27 cellular contexts compared by ENCODE assay signal in the genomic region with DNA sequence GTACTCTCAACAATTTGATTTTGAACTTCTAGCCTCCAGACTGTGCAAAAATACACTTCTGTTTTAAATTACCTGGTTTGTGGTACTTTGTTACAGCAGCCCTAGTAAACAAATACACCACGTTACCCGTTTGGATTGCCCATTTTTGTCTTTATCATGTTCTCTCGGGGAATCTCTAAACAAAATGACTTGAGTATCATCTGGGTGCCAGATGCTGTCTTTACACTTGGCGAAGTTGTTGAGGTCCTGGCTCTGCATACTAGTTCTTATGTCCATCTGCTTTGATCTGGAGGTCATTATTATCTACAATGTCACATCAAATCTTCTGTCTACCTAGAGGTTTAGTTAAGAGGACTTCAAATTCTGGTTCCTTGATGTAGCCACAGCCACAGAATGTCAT.
"Had no signal": no experiment of that assay in that cellular context is flagged by ENCODE, and none has a peak within 500 bp of the region (broad histone marks: within the 10 kb centered on the region; RNA-seq: fewer than 3 reads in every experiment).

No MANE protein-coding gene starts in this region.

- H3K4me1 ChIP-seq: SJCRH30 had no signal

- H2AFZ ChIP-seq: PC-9 had no signal

- H3K4me2 ChIP-seq: PC-9 had no signal

- H3K9me3 Mint-ChIP-seq: activated CD8-positive, alpha-beta T cell treated with anti-CD3 and anti-CD28 coated beads for 36 hours; activated naive CD8-positive, alpha-beta T cell treated with anti-CD3 and anti-CD28 coated beads for 36 hours; activated T-helper 17 cell treated with anti-CD3 and anti-CD28 coated beads, Interleukin-2, amount 50 U/mL, for 72 hours; T-helper 1 cell treated with Interleukin-12 subunit alpha and Interleukin-12 subunit beta and Interleukin-4 antibody, amounts not matched to agents 30 μg/mL and 1 μg/mL, for 36 hours; T-helper 2 cell treated with Interferon-gamma antibody and Interleukin-4, amounts not matched to agents 5 μg/mL and 100 μg/mL, for 36 hours had no signal

- DNase-seq: activated CD4-positive, alpha-beta T cell treated with anti-CD3 and anti-CD28 coated beads, Interleukin-2, amount 10 ng/mL, durations not matched to agents 24 days and 14 days; activated CD4-positive, alpha-beta T cell treated with anti-CD3 and anti-CD28 coated beads, Interleukin-2, amount 50 U/mL, for 4 hours; activated CD8-positive, alpha-beta T cell treated with anti-CD3 and anti-CD28 coated beads for 36 hours; activated effector memory CD4-positive, alpha-beta T cell treated with anti-CD3 and anti-CD28 coated beads, Interleukin-2, amount 50 U/mL, for 16 hours; activated naive CD4-positive, alpha-beta T cell; activated naive CD4-positive, alpha-beta T cell treated with anti-CD3 and anti-CD28 coated beads, Interleukin-2, amount 50 U/mL, for 16 hours; activated naive CD8-positive, alpha-beta T cell treated with anti-CD3 and anti-CD28 coated beads for 36 hours; activated T-cell treated with anti-CD3 and anti-CD28 coated beads, Interleukin-2, amount 50 U/mL, for 1 hour; activated T-cell treated with anti-CD3 and anti-CD28 coated beads, Interleukin-2, amount 50 U/mL, for 72 hours; amniotic stem cell; aorta; brain microvascular endothelial cell; central memory CD4-positive, alpha-beta T cell; NCI-H1048; NCI-H1436 treated with DMSO at 0.1 percent for 48 hours; NCI-H1694 treated with DMSO at 0.1 percent for 48 hours; NCI-H2029; NCI-H345; NCI-H524 treated with DMSO at 0.1 percent for 48 hours; PC-9; Right ventricle myocardium superior; SJCRH30 had no signal

- ATAC-seq: activated CD8-positive, alpha-beta T cell treated with anti-CD3 and anti-CD28 coated beads for 36 hours; activated T-cell treated with anti-CD3 and anti-CD28 coated beads, Interleukin-2, amount 50 U/mL, for 72 hours; activated T-helper 17 cell treated with anti-CD3 and anti-CD28 coated beads, Interleukin-2, amount 50 U/mL, for 72 hours; K562 had no signal

- H3K27ac Mint-ChIP-seq: activated CD4-positive, alpha-beta T cell treated with anti-CD3 and anti-CD28 coated beads, Interleukin-2, amount 10 ng/mL, durations not matched to agents 24 days and 14 days; activated CD8-positive, alpha-beta T cell treated with anti-CD3 and anti-CD28 coated beads for 36 hours; activated naive CD8-positive, alpha-beta T cell treated with anti-CD3 and anti-CD28 coated beads for 36 hours; activated T-cell treated with anti-CD3 and anti-CD28 coated beads, Interleukin-2, amount 50 U/mL, for 72 hours; activated T-helper 17 cell treated with anti-CD3 and anti-CD28 coated beads, Interleukin-2, amount 50 U/mL, for 72 hours; T-helper 1 cell treated with Interleukin-12 subunit alpha and Interleukin-12 subunit beta and Interleukin-4 antibody, amounts not matched to agents 30 μg/mL and 1 μg/mL, for 36 hours; T-helper 2 cell treated with Interferon-gamma antibody and Interleukin-4, amounts not matched to agents 5 μg/mL and 100 μg/mL, for 36 hours had no signal

- H3K9me3 ChIP-seq: SJCRH30 had no signal

- H3K36me3 ChIP-seq: brain microvascular endothelial cell, SJCRH30 had no signal

- H3K27ac ChIP-seq: brain microvascular endothelial cell, PC-9, SJCRH30, SK-N-MC had no signal

- H3K4me3 Mint-ChIP-seq: activated CD4-positive, alpha-beta T cell treated with anti-CD3 and anti-CD28 coated beads, Interleukin-2, amount 10 ng/mL, durations not matched to agents 24 days and 14 days; activated CD8-positive, alpha-beta T cell treated with anti-CD3 and anti-CD28 coated beads for 36 hours; activated naive CD8-positive, alpha-beta T cell treated with anti-CD3 and anti-CD28 coated beads for 36 hours; activated T-cell treated with anti-CD3 and anti-CD28 coated beads, Interleukin-2, amount 50 U/mL, for 72 hours; activated T-helper 17 cell treated with anti-CD3 and anti-CD28 coated beads, Interleukin-2, amount 50 U/mL, for 72 hours; T-helper 1 cell treated with Interleukin-12 subunit alpha and Interleukin-12 subunit beta and Interleukin-4 antibody, amounts not matched to agents 30 μg/mL and 1 μg/mL, for 36 hours; T-helper 2 cell treated with Interferon-gamma antibody and Interleukin-4, amounts not matched to agents 5 μg/mL and 100 μg/mL, for 36 hours had no signal

- H3K27me3 ChIP-seq: brain microvascular endothelial cell, SJCRH30 had no signal

- H3K4me3 ChIP-seq: K562, PC-9, SJCRH30, SK-N-MC had no signal

- H3K36me3 Mint-ChIP-seq: activated naive CD8-positive, alpha-beta T cell treated with anti-CD3 and anti-CD28 coated beads for 36 hours had no signal

- H3K27me3 Mint-ChIP-seq: activated naive CD8-positive, alpha-beta T cell treated with anti-CD3 and anti-CD28 coated beads for 36 hours had no signal

- H3K4me1 Mint-ChIP-seq: activated CD4-positive, alpha-beta T cell treated with anti-CD3 and anti-CD28 coated beads, Interleukin-2, amount 10 ng/mL, durations not matched to agents 24 days and 14 days; activated naive CD8-positive, alpha-beta T cell treated with anti-CD3 and anti-CD28 coated beads for 36 hours; activated T-helper 17 cell treated with anti-CD3 and anti-CD28 coated beads, Interleukin-2, amount 50 U/mL, for 72 hours had no signal
